ENCODE assay signal across 18 cellular contexts in genomic region chr18:28063181-28063790, GRCh38.
DNase-seq lines count a peak whose midpoint lies in the region; FAIRE-seq and TF ChIP-seq lines count a peak whose summit lies in the region.
"Had no signal": no experiment of that assay in that cellular context is flagged by ENCODE, and none has a peak within 500 bp of the region (broad histone marks: within the 10 kb centered on the region; RNA-seq: fewer than 3 reads in every experiment).

No MANE protein-coding gene starts in this region.

- H4K20me1 ChIP-seq in GM23248 (ENCODE audit: insufficient read depth) (no peaks in the 10 kb centered on the region), neural progenitor cell (ENCODE audit: low read depth) (peaks cover 81% of the 10 kb centered on the region)

- H3K4me2 ChIP-seq in GM23248 (ENCODE audit: unreplicated experiment) = peak overlapping the region; percentile 63
- peak overlapping the region; percentile 57 for H3K4me2 ChIP-seq in neural progenitor cell

- in situ Hi-C loops in GM23248 (cut with MboI) = no loop called here

- peaks cover 64% of the 10 kb centered on the region for H3K36me3 Mint-ChIP-seq in neural progenitor cell
- no peaks in the 10 kb centered on the region for H3K36me3 Mint-ChIP-seq in activated T-cell treated with anti-CD3 and anti-CD28 coated beads, Interleukin-2, amount 50 U/mL, for 24 hours (ENCODE audit: low read depth)
- H3K36me3 Mint-ChIP-seq: CD4-positive, CD25-positive, alpha-beta regulatory T cell; natural killer cell had no signal

- H3K4me3 ChIP-seq in GM23248 (peak overlapping the region; percentile 31), SJSA1 (no peak overlapping the region), fibroblast of pulmonary artery (replicated peaks; ENCODE audit: low read depth, low read length) (no peak overlapping the region), neural progenitor cell (no peak overlapping the region)
- H3K4me3 ChIP-seq: heart right ventricle, SJCRH30, transverse colon had no signal

- H3K9me2 ChIP-seq in GM23248 (ENCODE audit: insufficient read depth) = no peaks in the 10 kb centered on the region

- H3F3A ChIP-seq in GM23248 (ENCODE audit: insufficient read depth) (peaks cover 77% of the 10 kb centered on the region), neural progenitor cell (ENCODE audit: low read depth) (peaks cover 25% of the 10 kb centered on the region)

- FAIRE-seq in frontal cortex (lab: Jason Lieb, UNC) = no peak

- 0 out of 2 replicates have a peak overlapping the region, but pooled peaks have one; percentile 3 for H2AFZ ChIP-seq in GM23248
- no peak overlapping the region for H2AFZ ChIP-seq in neural progenitor cell (replicated peaks)

- H3K9me3 Mint-ChIP-seq in neural progenitor cell = peaks cover 44% of the 10 kb centered on the region
- peaks cover 10% of the 10 kb centered on the region for H3K9me3 Mint-ChIP-seq in activated T-cell treated with anti-CD3 and anti-CD28 coated beads, Interleukin-2, amount 50 U/mL, for 24 hours

- TF ChIP-seq CTCF in fibroblast of pulmonary artery (IDR thresholded peaks at IDR 0.05; ENCODE audit: low read length, missing control alignments) = no peak
- TF ChIP-seq CTCF in neural progenitor cell (IDR thresholded peaks at IDR 0.05) = no peak

- DNase-seq in GM23248 = peak; percentile 75
- peak in 1 of 2 experiments; percentile 66 for DNase-seq in SJSA1 (ENCODE audit: low read depth in 1 of 2, low spot score in 2 of 2)
- peak; percentile 66 for DNase-seq in fibroblast of pulmonary artery (ENCODE audit: low read depth)
- DNase-seq in neural progenitor cell (ENCODE audit: low spot score) = no peak
- no peak for DNase-seq in HUDEP-2 (lab: John Stamatoyannopoulos, UW; ENCODE audit: unreplicated experiment in 76 of 76)
- DNase-seq in LoVo (ENCODE audit: low spot score) = no peak
- DNase-seq in activated T-cell treated with anti-CD3 and anti-CD28 coated beads, Interleukin-2, amount 50 U/mL, for 24 hours = no peak
- no peak for DNase-seq in frontal cortex (ENCODE audit: low spot score in 2 of 2)
- DNase-seq: activated CD4-positive, alpha-beta memory T cell treated with anti-CD3 and anti-CD28 coated beads, Interleukin-2, amount 10 ng/mL, durations not matched to agents 7 days and 5 days; CD4-positive, CD25-positive, alpha-beta regulatory T cell; heart right ventricle; left ventricle myocardium superior; natural killer cell; NCI-H1092 treated with DMSO at 0.1 percent for 48 hours; right cardiac atrium; SJCRH30; stimulated activated CD4-positive, alpha-beta T cell treated with anti-CD3 and anti-CD28 coated beads, Interleukin-4, amount 100 ng/mL, for 24 hours; transverse colon had no signal

- H3K79me2 ChIP-seq in GM23248 (ENCODE audit: insufficient read depth) (peaks cover 82% of the 10 kb centered on the region), neural progenitor cell (ENCODE audit: low read depth) (peaks cover 100% of the 10 kb centered on the region)

- peaks cover 73% of the 10 kb centered on the region for H3K4me1 ChIP-seq in GM23248 (ENCODE audit: insufficient read depth)
- H3K4me1 ChIP-seq in SJSA1 (replicated peaks) = peaks cover 43% of the 10 kb centered on the region
- peaks cover 39% of the 10 kb centered on the region for H3K4me1 ChIP-seq in neural progenitor cell
- H3K4me1 ChIP-seq: transverse colon had no signal

- H3K36me3 ChIP-seq in GM23248 (ENCODE audit: low read depth) (no peaks in the 10 kb centered on the region), SJSA1 (no peaks in the 10 kb centered on the region; the same call in 1 of the 2 replicates), neural progenitor cell (peaks cover 5% of the 10 kb centered on the region)
- H3K36me3 ChIP-seq: heart right ventricle, SJCRH30, transverse colon had no signal

- H3K27ac ChIP-seq in GM23248 = peak overlapping the region; percentile 95
- H3K27ac ChIP-seq in SJSA1 = peak overlapping the region; percentile 96
- H3K27ac ChIP-seq in neural progenitor cell = peak overlapping the region; percentile 16
- H3K27ac ChIP-seq: SJCRH30, transverse colon had no signal

- H3K9me3 ChIP-seq in GM23248 (ENCODE audit: low read depth) = no peaks in the 10 kb centered on the region
- H3K9me3 ChIP-seq in SJSA1 (replicated peaks) = 0 out of 2 replicates have a peak, but pooled peaks cover 2% of the 10 kb centered on the region
- H3K9me3 ChIP-seq in neural progenitor cell (ENCODE audit: low read depth) = no peaks in the 10 kb centered on the region
- H3K9me3 ChIP-seq: SJCRH30, transverse colon had no signal

- 1 to 5% methylated on average over 2 of the region's 2 CpGs for WGBS in GM23248 (ENCODE audit: low coverage in 1 of 2, low lambda C conversion rate in 2 of 2, missing lambda C conversion rate in 2 of 2), 2 experiments

- H3K4me1 Mint-ChIP-seq in neural progenitor cell = peaks cover 35% of the 10 kb centered on the region
- no peaks in the 10 kb centered on the region for H3K4me1 Mint-ChIP-seq in activated T-cell treated with anti-CD3 and anti-CD28 coated beads, Interleukin-2, amount 50 U/mL, for 24 hours (ENCODE audit: low read depth)
- H3K4me1 Mint-ChIP-seq: activated CD4-positive, alpha-beta memory T cell treated with anti-CD3 and anti-CD28 coated beads, Interleukin-2, amount 10 ng/mL, durations not matched to agents 7 days and 5 days; CD4-positive, CD25-positive, alpha-beta regulatory T cell; natural killer cell had no signal

- peaks cover 8% of the 10 kb centered on the region for H3K27me3 Mint-ChIP-seq in neural progenitor cell (ENCODE audit: insufficient read depth, low read depth)
- H3K27me3 Mint-ChIP-seq in activated T-cell treated with anti-CD3 and anti-CD28 coated beads, Interleukin-2, amount 50 U/mL, for 24 hours = no peaks in the 10 kb centered on the region
- H3K27me3 Mint-ChIP-seq: activated CD4-positive, alpha-beta memory T cell treated with anti-CD3 and anti-CD28 coated beads, Interleukin-2, amount 10 ng/mL, durations not matched to agents 7 days and 5 days; CD4-positive, CD25-positive, alpha-beta regulatory T cell had no signal

- no peaks in the 10 kb centered on the region for H3K27me3 ChIP-seq in GM23248 (replicated peaks; ENCODE audit: insufficient read depth)
- no peaks in the 10 kb centered on the region for H3K27me3 ChIP-seq in SJSA1 (replicated peaks)
- H3K27me3 ChIP-seq in neural progenitor cell = no peaks in the 10 kb centered on the region
- H3K27me3 ChIP-seq: heart right ventricle, SJCRH30, transverse colon had no signal

- H3K4me3 Mint-ChIP-seq in neural progenitor cell = no peak overlapping the region
- no peak overlapping the region for H3K4me3 Mint-ChIP-seq in activated T-cell treated with anti-CD3 and anti-CD28 coated beads, Interleukin-2, amount 50 U/mL, for 24 hours
- H3K4me3 Mint-ChIP-seq: activated CD4-positive, alpha-beta memory T cell treated with anti-CD3 and anti-CD28 coated beads, Interleukin-2, amount 10 ng/mL, durations not matched to agents 7 days and 5 days; CD4-positive, CD25-positive, alpha-beta regulatory T cell; natural killer cell had no signal

- H3K9ac ChIP-seq in GM23248 (peak overlapping the region; percentile 70), neural progenitor cell (no peak overlapping the region)

- peak overlapping the region; percentile 26 for H3K27ac Mint-ChIP-seq in neural progenitor cell
- no peak overlapping the region for H3K27ac Mint-ChIP-seq in activated T-cell treated with anti-CD3 and anti-CD28 coated beads, Interleukin-2, amount 50 U/mL, for 24 hours
- H3K27ac Mint-ChIP-seq: activated CD4-positive, alpha-beta memory T cell treated with anti-CD3 and anti-CD28 coated beads, Interleukin-2, amount 10 ng/mL, durations not matched to agents 7 days and 5 days; CD4-positive, CD25-positive, alpha-beta regulatory T cell; natural killer cell had no signal

Comparison
In these comparisons a context has a peak if more than half of its experiments do, and no peak if none do; other contexts are left out.
1. DNase-seq: peak in GM23248 (single experiment) and fibroblast of pulmonary artery (single experiment); none in neural progenitor cell (single experiment), HUDEP-2 (0 of 76), LoVo (single experiment), activated T-cell treated with anti-CD3 and anti-CD28 coated beads, Interleukin-2, amount 50 U/mL, for 24 hours (single experiment) and frontal cortex (0 of 2).
2. H3K27ac ChIP-seq: peak in every context shown above with its lines; median percentile 96 in SJSA1; 95 in GM23248; 16 in neural progenitor cell.